ENCODE assay signal across 27 cellular contexts in genomic region chrX:36445576-36445975, GRCh38.
"Had no signal": no experiment of that assay in that cellular context is flagged by ENCODE, and none has a peak within 500 bp of the region (broad histone marks: within the 10 kb centered on the region; RNA-seq: fewer than 3 reads in every experiment).

No MANE protein-coding gene starts in this region.

- H3K27me3 Mint-ChIP-seq: activated CD4-positive, alpha-beta memory T cell treated with anti-CD3 and anti-CD28 coated beads, Interleukin-2, amount 10 ng/mL, durations not matched to agents 7 days and 5 days; activated CD4-positive, alpha-beta T cell treated with anti-CD3 and anti-CD28 coated beads for 36 hours; activated naive CD4-positive, alpha-beta T cell treated with anti-CD3 and anti-CD28 coated beads, Interleukin-2, amount 10 ng/mL, durations not matched to agents 7 days and 5 days; activated naive CD8-positive, alpha-beta T cell treated with anti-CD3 and anti-CD28 coated beads for 36 hours; T-helper 17 cell had no signal

- ATAC-seq: activated CD4-positive, alpha-beta T cell treated with anti-CD3 and anti-CD28 coated beads for 36 hours; K562; PC-3; T-helper 17 cell had no signal

- H3K4me3 ChIP-seq: cardiac muscle cell, K562 had no signal

- H3K9me3 Mint-ChIP-seq: activated CD4-positive, alpha-beta memory T cell treated with anti-CD3 and anti-CD28 coated beads, Interleukin-2, amount 10 ng/mL, durations not matched to agents 7 days and 5 days; activated naive CD4-positive, alpha-beta T cell treated with anti-CD3 and anti-CD28 coated beads, Interleukin-2, amount 10 ng/mL, durations not matched to agents 7 days and 5 days had no signal

- H3K4me3 Mint-ChIP-seq: activated CD4-positive, alpha-beta memory T cell treated with anti-CD3 and anti-CD28 coated beads, Interleukin-2, amount 10 ng/mL, durations not matched to agents 7 days and 5 days; activated CD4-positive, alpha-beta T cell treated with anti-CD3 and anti-CD28 coated beads for 36 hours; activated naive CD4-positive, alpha-beta T cell treated with anti-CD3 and anti-CD28 coated beads, Interleukin-2, amount 10 ng/mL, durations not matched to agents 7 days and 5 days; activated naive CD8-positive, alpha-beta T cell treated with anti-CD3 and anti-CD28 coated beads for 36 hours; T-helper 17 cell had no signal

- H3K36me3 ChIP-seq: brain microvascular endothelial cell, cardiac muscle cell had no signal

- H3K36me3 Mint-ChIP-seq: activated naive CD4-positive, alpha-beta T cell treated with anti-CD3 and anti-CD28 coated beads, Interleukin-2, amount 10 ng/mL, durations not matched to agents 7 days and 5 days; activated naive CD8-positive, alpha-beta T cell treated with anti-CD3 and anti-CD28 coated beads for 36 hours had no signal

- H3K27ac Mint-ChIP-seq: activated CD4-positive, alpha-beta memory T cell treated with anti-CD3 and anti-CD28 coated beads, Interleukin-2, amount 10 ng/mL, durations not matched to agents 7 days and 5 days; activated CD4-positive, alpha-beta T cell treated with anti-CD3 and anti-CD28 coated beads for 36 hours; activated naive CD4-positive, alpha-beta T cell treated with anti-CD3 and anti-CD28 coated beads, Interleukin-2, amount 10 ng/mL, durations not matched to agents 7 days and 5 days; activated naive CD8-positive, alpha-beta T cell treated with anti-CD3 and anti-CD28 coated beads for 36 hours; activated T-helper 2 cell treated with anti-CD3 and anti-CD28 coated beads, Interferon-gamma antibody, Interleukin-2, Interleukin-4, amounts not matched to agents 10 μg/mL and 5 μg/mL and 100 μg/mL, durations not matched to agents 14 hours and 24 hours and 36 hours; T-helper 17 cell had no signal

- DNase-seq: activated CD4-positive, alpha-beta memory T cell treated with anti-CD3 and anti-CD28 coated beads, Interleukin-2, amount 10 ng/mL, durations not matched to agents 7 days and 5 days; activated CD4-positive, alpha-beta T cell treated with anti-CD3 and anti-CD28 coated beads for 36 hours; activated CD4-positive, alpha-beta T cell treated with anti-CD3 and anti-CD28 coated beads, Interleukin-2, amount 50 U/mL, for 1 hour; activated gamma-delta T cell treated with Interleukin-2 at 50 U/mL for 16 hours; activated naive CD4-positive, alpha-beta T cell treated with anti-CD3 and anti-CD28 coated beads, Interleukin-2, amount 10 ng/mL, durations not matched to agents 7 days and 5 days; activated naive CD8-positive, alpha-beta T cell treated with anti-CD3 and anti-CD28 coated beads for 36 hours; activated T-cell treated with anti-CD3 and anti-CD28 coated beads for 4 hours; activated T-cell treated with anti-CD3 and anti-CD28 coated beads, Interleukin-2, amount 50 U/mL, for 48 hours; brain microvascular endothelial cell; cerebellar nuclear complex; Kasumi-1; NCI-H1048; NCI-H146; NCI-H1930; NCI-H2171 treated with DMSO at 0.1 percent for 48 hours; NCI-H226; NCI-H510A; NCI-H526 treated with DMSO at 0.1 percent for 48 hours; NK-92 treated with Interleukin-12 subunit alpha and Interleukin-12 subunit beta, amount 100 ng/mL, for 24 hours; PC-3; SHP77 treated with DMSO at 0.1 percent for 48 hours; T-helper 17 cell; T1000 had no signal

- H3K27me3 ChIP-seq: brain microvascular endothelial cell, cardiac muscle cell had no signal

- H3K27ac ChIP-seq: brain microvascular endothelial cell, cardiac muscle cell, VCaP had no signal

- H3K4me1 Mint-ChIP-seq: activated CD4-positive, alpha-beta memory T cell treated with anti-CD3 and anti-CD28 coated beads, Interleukin-2, amount 10 ng/mL, durations not matched to agents 7 days and 5 days; activated CD4-positive, alpha-beta T cell treated with anti-CD3 and anti-CD28 coated beads for 36 hours; activated naive CD4-positive, alpha-beta T cell treated with anti-CD3 and anti-CD28 coated beads, Interleukin-2, amount 10 ng/mL, durations not matched to agents 7 days and 5 days; activated naive CD8-positive, alpha-beta T cell treated with anti-CD3 and anti-CD28 coated beads for 36 hours; T-helper 17 cell had no signal
